1 cellular context compared by ENCODE assay signal in the genomic region with DNA sequence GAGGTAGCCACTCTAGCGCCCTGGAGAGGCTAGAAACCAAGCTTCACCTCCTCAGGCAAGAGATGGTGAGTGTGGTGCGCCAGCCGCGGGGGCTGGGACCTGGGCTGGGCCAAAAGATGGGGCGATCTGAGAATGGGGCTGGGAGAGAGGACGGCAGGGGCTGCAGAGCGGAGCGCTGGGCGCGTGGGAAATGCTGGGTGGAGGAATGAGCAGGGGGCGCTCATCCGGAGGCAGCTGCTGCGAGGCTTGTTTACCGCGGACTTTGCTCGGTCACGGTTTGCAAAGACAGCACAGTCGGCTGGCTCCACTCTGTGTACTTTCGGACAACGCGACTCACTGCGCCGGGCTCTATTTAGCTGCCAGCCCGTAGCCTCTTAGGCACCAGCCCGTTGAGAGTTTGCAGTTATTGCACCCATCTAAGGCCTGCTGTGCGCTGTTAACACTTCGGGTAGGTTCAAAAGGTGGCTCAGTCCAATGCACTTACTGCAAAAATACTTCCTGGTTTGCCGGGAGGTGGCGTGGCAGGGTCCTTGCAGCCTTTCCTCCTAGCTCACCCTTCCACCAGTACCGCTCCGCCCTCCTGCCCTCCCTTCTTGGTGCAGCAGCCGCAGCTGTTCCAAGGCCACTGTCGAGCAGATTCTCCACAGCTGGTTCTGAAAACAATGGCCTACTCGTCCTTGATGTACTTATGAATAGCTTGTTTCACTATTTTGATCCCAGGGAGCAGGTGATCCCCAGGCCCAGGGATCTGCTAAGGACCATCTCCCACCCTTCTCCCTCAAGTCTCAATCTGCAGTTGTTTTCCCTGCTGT.
TF ChIP-seq lines count a peak whose summit lies in the region.

No MANE protein-coding gene starts in this region.

TF ChIP-seq in GM12878, 131 proteins besides CTCF, POLR2A, EP300 and RAD21 (continued from another document):
- peak; percentile 22; the same call in 1 of the 2 replicates for TF ChIP-seq SMC3 (IDR thresholded peaks at IDR 0.05; ENCODE audit: borderline replicate concordance, low read length)
- no peak for TF ChIP-seq RUNX3 (IDR thresholded peaks at IDR 0.05; ENCODE audit: low read length)
- no peak for TF ChIP-seq EGR1 (IDR thresholded peaks at IDR 0.05; ENCODE audit: borderline replicate concordance in 1 of 2, low read depth in 2 of 2, low read length in 2 of 2)
- 0 out of 2 replicates have a peak, but pooled peaks have one; percentile 26 for TF ChIP-seq IKZF1 (conservative IDR thresholded peaks at IDR 0.05)
